ENCODE assay signal across 1 cellular context in genomic region chr3:69051796-69052566, GRCh38.
A peak's percentile ranks its signal among the peaks of the same experiment; 100 is the strongest.
TF ChIP-seq lines count a peak whose summit lies in the region.

TMF1 (minus strand) TSS chr3:69052333; CDS start chr3:69052086, 247 bp downstream.

TF ChIP-seq in HepG2, 621 proteins besides CTCF, POLR2A, EP300 and RAD21 (continued from another document and continues in another):
- no peak for TF ChIP-seq ZNF407 (CRISPR knock-in tag; IDR thresholded peaks at IDR 0.05; ENCODE audit: not compliant biosample characterization)
- TF ChIP-seq MED1 (CRISPR knock-in tag; IDR thresholded peaks at IDR 0.05), result peak; percentile 39; the same call in 1 of the 2 replicates
- TF ChIP-seq ZNF746 (CRISPR knock-in tag; IDR thresholded peaks at IDR 0.05), result no peak
- TF ChIP-seq HIC2 (CRISPR knock-in tag; IDR thresholded peaks at IDR 0.05; ENCODE audit: low read depth), result no peak
- TF ChIP-seq MZF1 (CRISPR knock-in tag; IDR thresholded peaks at IDR 0.05; ENCODE audit: borderline replicate concordance), result 0 out of 2 replicates have a peak, but pooled peaks have one; percentile 36
- no peak for TF ChIP-seq ZNF589 (CRISPR knock-in tag; conservative IDR thresholded peaks at IDR 0.05)
- TF ChIP-seq CREM (IDR thresholded peaks at IDR 0.05), result peak; percentile 96
- 0 out of 2 replicates have a peak, but pooled peaks have one; percentile 39 for TF ChIP-seq CREM (CRISPR knock-in tag; IDR thresholded peaks at IDR 0.05)
- TF ChIP-seq ZNF230 (CRISPR knock-in tag; IDR thresholded peaks at IDR 0.05), result peak; percentile 54; the same call in 1 of the 2 replicates
- TF ChIP-seq SMAD1 (CRISPR knock-in tag; IDR thresholded peaks at IDR 0.05; ENCODE audit: borderline replicate concordance, low read depth), result 0 out of 2 replicates have a peak, but pooled peaks have one; percentile 29
- no peak for TF ChIP-seq SATB2 (CRISPR knock-in tag; IDR thresholded peaks at IDR 0.05)
- no peak for TF ChIP-seq NFIC (IDR thresholded peaks at IDR 0.05; ENCODE audit: low read length)
- no peak for TF ChIP-seq ONECUT2 (CRISPR knock-in tag; IDR thresholded peaks at IDR 0.05)
- TF ChIP-seq ZFP1 (CRISPR knock-in tag; IDR thresholded peaks at IDR 0.05), result no peak
- TF ChIP-seq GTF3A (CRISPR knock-in tag; conservative IDR thresholded peaks at IDR 0.05), result 0 out of 2 replicates have a peak, but pooled peaks have one; percentile 16
- TF ChIP-seq ZNF790 (CRISPR knock-in tag; IDR thresholded peaks at IDR 0.05; ENCODE audit: borderline replicate concordance), result no peak
- no peak for TF ChIP-seq RFXAP (CRISPR knock-in tag; IDR thresholded peaks at IDR 0.05; ENCODE audit: borderline replicate concordance)
- TF ChIP-seq ZNF674 (CRISPR knock-in tag; IDR thresholded peaks at IDR 0.05; ENCODE audit: low read depth), result no peak
- peak; percentile 63; the same call in 1 of the 2 replicates for TF ChIP-seq MXD1 (CRISPR knock-in tag; IDR thresholded peaks at IDR 0.05)
- TF ChIP-seq ZNF800 (CRISPR knock-in tag; IDR thresholded peaks at IDR 0.05), result 0 out of 2 replicates have a peak, but pooled peaks have one; percentile 5
- no peak for TF ChIP-seq NFIB (CRISPR knock-in tag; IDR thresholded peaks at IDR 0.05; ENCODE audit: borderline replicate concordance)
- TF ChIP-seq PHB2 (IDR thresholded peaks at IDR 0.05; ENCODE audit: partially characterized antibody), result no peak
- TF ChIP-seq THAP7 (CRISPR knock-in tag; IDR thresholded peaks at IDR 0.05), result peak; percentile 79; the same call in 1 of the 2 replicates
- TF ChIP-seq TFDP2 (CRISPR knock-in tag; IDR thresholded peaks at IDR 0.05), result no peak
- no peak; the same call in 1 of the 2 replicates for TF ChIP-seq ZNF614 (CRISPR knock-in tag; IDR thresholded peaks at IDR 0.05; ENCODE audit: borderline replicate concordance)
- no peak for TF ChIP-seq ZNF761 (CRISPR knock-in tag; conservative IDR thresholded peaks at IDR 0.05)
- TF ChIP-seq ZNF543 (CRISPR knock-in tag; IDR thresholded peaks at IDR 0.05), result no peak
- no peak for TF ChIP-seq HBP1 (CRISPR knock-in tag; IDR thresholded peaks at IDR 0.05; ENCODE audit: low read depth)
- TF ChIP-seq SP5 (CRISPR knock-in tag; IDR thresholded peaks at IDR 0.05; ENCODE audit: borderline replicate concordance, low read depth), result no peak
- 0 out of 2 replicates have a peak, but pooled peaks have one; percentile 63 for TF ChIP-seq ZBTB44 (CRISPR knock-in tag; IDR thresholded peaks at IDR 0.05)
- peak; percentile 89; the same call in 1 of the 2 replicates for TF ChIP-seq ZNF598 (CRISPR knock-in tag; IDR thresholded peaks at IDR 0.05; ENCODE audit: borderline replicate concordance)
- TF ChIP-seq HNF1A (IDR thresholded peaks at IDR 0.05; ENCODE audit: low read depth), result 0 out of 2 replicates have a peak, but pooled peaks have one; percentile 17
- no peak for TF ChIP-seq HNF1A (CRISPR knock-in tag; IDR thresholded peaks at IDR 0.05; ENCODE audit: borderline replicate concordance)
